ENCODE assay signal across 1 cellular context in the genomic region with DNA sequence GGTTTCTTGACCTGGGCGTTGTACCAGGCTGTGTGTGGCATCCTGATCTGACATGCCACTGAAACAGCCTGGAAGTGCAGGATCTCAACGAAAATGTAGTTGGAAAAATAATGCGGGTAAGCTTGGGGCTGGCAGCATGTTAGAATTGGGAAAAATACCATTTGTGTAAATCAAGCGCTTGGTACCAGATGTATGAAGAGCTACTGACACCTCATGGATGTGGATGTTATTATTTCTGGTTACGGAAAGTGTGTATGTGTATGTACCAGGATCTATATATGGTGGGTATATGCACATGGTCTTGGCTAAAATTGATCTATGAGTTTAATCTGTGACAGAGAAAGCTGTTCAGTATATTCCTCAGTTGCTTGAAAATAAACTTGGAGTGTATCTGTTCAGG.
TF ChIP-seq lines count a peak whose summit lies in the region.

No MANE protein-coding gene starts in this region.

TF ChIP-seq in WTC11, 78 proteins besides CTCF, POLR2A, EP300 and RAD21 (continued from another document):
- TF ChIP-seq GRHL2 (CRISPR knock-in tag; IDR thresholded peaks at IDR 0.05; ENCODE audit: insufficient replicate concordance, severe bottlenecking) (no peak), CBFB (CRISPR knock-in tag; IDR thresholded peaks at IDR 0.05; ENCODE audit: low read depth) (no peak), CREB1 (CRISPR knock-in tag; IDR thresholded peaks at IDR 0.05) (no peak), ZNF396 (CRISPR knock-in tag; IDR thresholded peaks at IDR 0.05; ENCODE audit: borderline replicate concordance) (no peak), GABPB1 (CRISPR knock-in tag; IDR thresholded peaks at IDR 0.05) (no peak), ZNF416 (CRISPR knock-in tag; IDR thresholded peaks at IDR 0.05) (no peak), ELF4 (CRISPR knock-in tag; IDR thresholded peaks at IDR 0.05; ENCODE audit: low read depth) (no peak)
- TF ChIP-seq, protein P1, sequence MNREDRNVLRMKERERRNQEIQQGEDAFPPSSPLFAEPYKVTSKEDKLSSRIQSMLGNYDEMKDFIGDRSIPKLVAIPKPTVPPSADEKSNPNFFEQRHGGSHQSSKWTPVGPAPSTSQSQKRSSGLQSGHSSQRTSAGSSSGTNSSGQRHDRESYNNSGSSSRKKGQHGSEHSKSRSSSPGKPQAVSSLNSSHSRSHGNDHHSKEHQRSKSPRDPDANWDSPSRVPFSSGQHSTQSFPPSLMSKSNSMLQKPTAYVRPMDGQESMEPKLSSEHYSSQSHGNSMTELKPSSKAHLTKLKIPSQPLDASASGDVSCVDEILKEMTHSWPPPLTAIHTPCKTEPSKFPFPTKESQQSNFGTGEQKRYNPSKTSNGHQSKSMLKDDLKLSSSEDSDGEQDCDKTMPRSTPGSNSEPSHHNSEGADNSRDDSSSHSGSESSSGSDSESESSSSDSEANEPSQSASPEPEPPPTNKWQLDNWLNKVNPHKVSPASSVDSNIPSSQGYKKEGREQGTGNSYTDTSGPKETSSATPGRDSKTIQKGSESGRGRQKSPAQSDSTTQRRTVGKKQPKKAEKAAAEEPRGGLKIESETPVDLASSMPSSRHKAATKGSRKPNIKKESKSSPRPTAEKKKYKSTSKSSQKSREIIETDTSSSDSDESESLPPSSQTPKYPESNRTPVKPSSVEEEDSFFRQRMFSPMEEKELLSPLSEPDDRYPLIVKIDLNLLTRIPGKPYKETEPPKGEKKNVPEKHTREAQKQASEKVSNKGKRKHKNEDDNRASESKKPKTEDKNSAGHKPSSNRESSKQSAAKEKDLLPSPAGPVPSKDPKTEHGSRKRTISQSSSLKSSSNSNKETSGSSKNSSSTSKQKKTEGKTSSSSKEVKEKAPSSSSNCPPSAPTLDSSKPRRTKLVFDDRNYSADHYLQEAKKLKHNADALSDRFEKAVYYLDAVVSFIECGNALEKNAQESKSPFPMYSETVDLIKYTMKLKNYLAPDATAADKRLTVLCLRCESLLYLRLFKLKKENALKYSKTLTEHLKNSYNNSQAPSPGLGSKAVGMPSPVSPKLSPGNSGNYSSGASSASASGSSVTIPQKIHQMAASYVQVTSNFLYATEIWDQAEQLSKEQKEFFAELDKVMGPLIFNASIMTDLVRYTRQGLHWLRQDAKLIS (CRISPR knock-in tag; IDR thresholded peaks at IDR 0.05; ENCODE audit: borderline replicate concordance): no peak
- TF ChIP-seq, protein P2, sequence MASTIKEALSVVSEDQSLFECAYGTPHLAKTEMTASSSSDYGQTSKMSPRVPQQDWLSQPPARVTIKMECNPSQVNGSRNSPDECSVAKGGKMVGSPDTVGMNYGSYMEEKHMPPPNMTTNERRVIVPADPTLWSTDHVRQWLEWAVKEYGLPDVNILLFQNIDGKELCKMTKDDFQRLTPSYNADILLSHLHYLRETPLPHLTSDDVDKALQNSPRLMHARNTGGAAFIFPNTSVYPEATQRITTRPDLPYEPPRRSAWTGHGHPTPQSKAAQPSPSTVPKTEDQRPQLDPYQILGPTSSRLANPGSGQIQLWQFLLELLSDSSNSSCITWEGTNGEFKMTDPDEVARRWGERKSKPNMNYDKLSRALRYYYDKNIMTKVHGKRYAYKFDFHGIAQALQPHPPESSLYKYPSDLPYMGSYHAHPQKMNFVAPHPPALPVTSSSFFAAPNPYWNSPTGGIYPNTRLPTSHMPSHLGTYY (CRISPR knock-in tag; IDR thresholded peaks at IDR 0.05): no peak
